ENCODE assay signal across 1 cellular context in genomic region chr5:89418821-89419085, GRCh38.
TF ChIP-seq lines count a peak whose summit lies in the region.

No MANE protein-coding gene starts in this region.

TF ChIP-seq in K562, 482 proteins besides CTCF, POLR2A, EP300 and RAD21:
- TF ChIP-seq ZNF395 (CRISPR knock-in tag; IDR thresholded peaks at IDR 0.05) (0 out of 2 replicates have a peak, but pooled peaks have one; percentile 15), ATF3 (IDR thresholded peaks at IDR 0.05) (0 out of 2 replicates have a peak, but pooled peaks have one; percentile 5), ATF3 (CRISPR knock-in tag; conservative IDR thresholded peaks at IDR 0.05) (no peak), TEAD1 (CRISPR knock-in tag; IDR thresholded peaks at IDR 0.05) (no peak), E2F5 (CRISPR knock-in tag; IDR thresholded peaks at IDR 0.05) (no peak), ZNF766 (CRISPR knock-in tag; conservative IDR thresholded peaks at IDR 0.05) (peak; percentile 96), ZNF561 (CRISPR knock-in tag; conservative IDR thresholded peaks at IDR 0.05) (no peak)
